In genomic region chr9:70832487-70832886, GRCh38 we compare ENCODE assay signal across 28 cellular contexts.
DNase-seq lines count a peak whose midpoint lies in the region; ATAC-seq, FAIRE-seq and TF ChIP-seq lines count a peak whose summit lies in the region.
"Had no signal": no experiment of that assay in that cellular context is flagged by ENCODE, and none has a peak within 500 bp of the region (broad histone marks: within the 10 kb centered on the region; RNA-seq: fewer than 3 reads in every experiment).

No MANE protein-coding gene starts in this region.

- TF ChIP-seq CTCF in bronchial epithelial cell (IDR thresholded peaks at IDR 0.05; ENCODE audit: insufficient read depth, low read length, severe bottlenecking) (no peak), foreskin keratinocyte (conservative IDR thresholded peaks at IDR 0.05) (no peak)

- no peaks in the 10 kb centered on the region for H3K4me1 ChIP-seq in foreskin keratinocyte
- H3K4me1 ChIP-seq: lower lobe of right lung, parathyroid adenoma, SJSA1, suprapubic skin had no signal

- H3K27ac ChIP-seq in foreskin keratinocyte, result no peak overlapping the region
- H3K27ac ChIP-seq: lower lobe of right lung, parathyroid adenoma, SJSA1, suprapubic skin had no signal

- no peaks in the 10 kb centered on the region for H3K27me3 ChIP-seq in bronchial epithelial cell (ENCODE audit: control insufficient read depth, insufficient read depth, low read length)
- peaks cover 6% of the 10 kb centered on the region for H3K27me3 ChIP-seq in foreskin keratinocyte
- H3K27me3 ChIP-seq: suprapubic skin had no signal

- no peak overlapping the region for H3K4me3 ChIP-seq in bronchial epithelial cell (ENCODE audit: low read depth, low read length)
- H3K4me3 ChIP-seq: GM23338, lower lobe of right lung, mucosa of descending colon, SJSA1, suprapubic skin had no signal

- H3K36me3 ChIP-seq in bronchial epithelial cell (ENCODE audit: control insufficient read depth, insufficient read depth, low read length), result no peaks in the 10 kb centered on the region
- H3K36me3 ChIP-seq: lower lobe of right lung, SJSA1, suprapubic skin had no signal

- no peak for FAIRE-seq in bronchial epithelial cell (lab: Jason Lieb, UNC)
- FAIRE-seq in urothelium cell line (lab: Jason Lieb, UNC), result no peak
- FAIRE-seq: GM12892 had no signal

- DNase-seq in HCEC 1CT, result peak; percentile 51
- DNase-seq in bronchial epithelial cell (ENCODE audit: low read depth), result peak; percentile 77
- DNase-seq in foreskin keratinocyte, result peak in 1 of 2 donors; percentile 25
- DNase-seq in UCSD-AML1 (lab: John Stamatoyannopoulos, UW; ENCODE audit: unreplicated experiment), result no peak
- no peak for DNase-seq in urothelium cell line (ENCODE audit: low spot score)
- DNase-seq in activated CD8-positive, alpha-beta memory T cell treated with anti-CD3 and anti-CD28 coated beads, Interleukin-2, amount 50 U/mL, for 48 hours, result no peak
- DNase-seq: activated CD4-positive, alpha-beta T cell treated with anti-CD3 and anti-CD28 coated beads, Interleukin-2, amount 50 U/mL, for 48 hours; activated CD4-positive, CD25-positive, alpha-beta regulatory T cell; activated naive CD4-positive, alpha-beta T cell treated with anti-CD3 and anti-CD28 coated beads, Interleukin-2, amount 10 ng/mL, durations not matched to agents 7 days and 5 days; amygdala; caudate nucleus; CD4-positive, alpha-beta T cell; cortex of kidney; EL; kidney glomerular epithelial cell; lower lobe of right lung; mucosa of descending colon; NCI-H1092 treated with DMSO at 0.1 percent for 48 hours; NCI-H1930; stimulated activated naive B cell treated with anti-CD40 and anti-IgM and Interleukin-4, amounts not matched to agents 10 μg/mL and 1 μg/mL and 100 μg/mL, for 72 hours had no signal

- peak; percentile 81 for ATAC-seq in foreskin keratinocyte
- no peak for ATAC-seq in HG03280 (IDR thresholded peaks at IDR 0.05; ENCODE audit: unreplicated experiment)
- ATAC-seq: GM23338; lower lobe of right lung; mucosa of descending colon; Panc1; sciatic nerve; stimulated activated naive B cell treated with anti-CD40 and anti-IgM and Interleukin-4, amounts not matched to agents 10 μg/mL and 1 μg/mL and 100 μg/mL, for 72 hours had no signal

Comparison
In these comparisons a context has a peak if more than half of its experiments do, and no peak if none do; other contexts are left out.
1. DNase-seq: peak in HCEC 1CT (single experiment) and bronchial epithelial cell (single experiment); none in UCSD-AML1 (single experiment), urothelium cell line (single experiment) and activated CD8-positive, alpha-beta memory T cell treated with anti-CD3 and anti-CD28 coated beads, Interleukin-2, amount 50 U/mL, for 48 hours (single experiment).